15 cellular contexts compared by ENCODE assay signal in genomic region chr12:93514853-93515252, GRCh38. TPM values are rescaled to one million over a fixed set of nuclear protein-coding genes. Genes with fewer than 3 reads are reported as not detected.
DNase-seq lines count a peak whose midpoint lies in the region; ATAC-seq, FAIRE-seq and TF ChIP-seq lines count a peak whose summit lies in the region.
"Had no signal": no experiment of that assay in that cellular context is flagged by ENCODE, and none has a peak within 500 bp of the region (broad histone marks: within the 10 kb centered on the region; RNA-seq: fewer than 3 reads in every experiment).

No MANE protein-coding gene starts in this region.

- intact Hi-C loops in left cardiac atrium (cut with DNase I), result no loop called here

- peak; percentile 85 for FAIRE-seq in H54 (lab: Jason Lieb, UNC)
- FAIRE-seq: GM12891 had no signal

- no peaks in the 10 kb centered on the region for H3K36me3 ChIP-seq in SJSA1
- peaks cover 2% of the 10 kb centered on the region for H3K36me3 ChIP-seq in skeletal muscle satellite cell (ENCODE audit: insufficient read depth, low read length)
- H3K36me3 ChIP-seq: adrenal gland, MG63 had no signal

- no peak for ATAC-seq in left cardiac atrium
- ATAC-seq: left lobe of liver had no signal

- TF ChIP-seq POLR2A in H54 (IDR thresholded peaks at IDR 0.05; ENCODE audit: low read depth, low read length), result no peak

- H3K4me3 ChIP-seq in SJSA1, result no peak overlapping the region
- peak overlapping the region; percentile 23 for H3K4me3 ChIP-seq in skeletal muscle satellite cell (ENCODE audit: low read length)
- H3K4me3 ChIP-seq: adrenal gland, MG63, testis had no signal

- peak overlapping the region; percentile 60 for H3K4me2 ChIP-seq in skeletal muscle satellite cell (ENCODE audit: low read length)

- no peak overlapping the region for H3K9ac ChIP-seq in skeletal muscle satellite cell (ENCODE audit: low read depth, low read length)

- peaks cover 21% of the 10 kb centered on the region for H3K4me1 ChIP-seq in SJSA1 (replicated peaks)
- H3K4me1 ChIP-seq in skeletal muscle satellite cell (ENCODE audit: control insufficient read depth, insufficient read depth, low read length), result peaks cover 22% of the 10 kb centered on the region
- H3K4me1 ChIP-seq: testis had no signal

- H3K9me3 ChIP-seq in SJSA1 (replicated peaks), result no peaks in the 10 kb centered on the region
- no peaks in the 10 kb centered on the region for H3K9me3 ChIP-seq in skeletal muscle satellite cell (replicated peaks; ENCODE audit: low read length)
- H3K9me3 ChIP-seq: adrenal gland, MG63, testis had no signal

- H3K27ac ChIP-seq in SJSA1, result no peak overlapping the region
- H3K27ac ChIP-seq: adrenal gland, testis had no signal

- DNase-seq in H54 (ENCODE audit: insufficient read length, low spot score) (peak; percentile 24), SJSA1 (ENCODE audit: low read depth in 1 of 2, low spot score in 2 of 2) (peak; percentile 46 to 59), fibroblast of gingiva (ENCODE audit: low read depth) (peak; percentile 63), left cardiac atrium (no peak), GF-D8 (lab: John Stamatoyannopoulos, UW) (no peak)
- no peak for DNase-seq in activated CD4-positive, alpha-beta T cell treated with anti-CD3 and anti-CD28 coated beads for 4 hours
- DNase-seq: activated CD4-positive, CD25-positive, alpha-beta regulatory T cell; adrenal gland; head of caudate nucleus; MG63; NCI-H2081 treated with DMSO at 0.1 percent for 48 hours; testis had no signal

- H3K27me3 ChIP-seq in SJSA1 (replicated peaks), result no peaks in the 10 kb centered on the region
- no peaks in the 10 kb centered on the region for H3K27me3 ChIP-seq in skeletal muscle satellite cell (ENCODE audit: control insufficient read depth, insufficient read depth, low read length)
- H3K27me3 ChIP-seq: adrenal gland, MG63, testis had no signal

RNA-seq across cellular contexts. Expression of gene MRPL42, which starts 47.5 kb away (rescaled TPM):
- total RNA-seq in SJSA1 (2014; rRNA removed; shearing (Covaris generic)), result 110 and 132 TPM in 2 replicates
- 69.2 and 81.7 TPM in 2 replicates for total RNA-seq in skeletal muscle satellite cell (2012; rRNA removed)
- 10 to 100 TPM; 43.2 to 51.8 TPM for total RNA-seq in left cardiac atrium

RNA-seq across cellular contexts. Expression of gene SOCS2, which starts 57.6 kb away (rescaled TPM):
- total RNA-seq in SJSA1 (2014; rRNA removed; shearing (Covaris generic)), result 19.2 and 34.7 TPM in 2 replicates
- total RNA-seq in skeletal muscle satellite cell (2012; rRNA removed), result 15.9 and 21.5 TPM in 2 replicates
- 10 to 100 TPM; 12.0 to 18.4 TPM for total RNA-seq in left cardiac atrium

Comparison
In these comparisons a context has a peak if more than half of its experiments do, and no peak if none do; other contexts are left out.
1. DNase-seq: peak in H54 (single experiment), SJSA1 (2 of 2) and fibroblast of gingiva (single experiment); none in left cardiac atrium (single experiment), activated CD4-positive, alpha-beta T cell treated with anti-CD3 and anti-CD28 coated beads for 4 hours (0 of 2) and GF-D8 (single experiment).